Comparison of ENCODE assay signal across 8 cellular contexts in the genomic region with DNA sequence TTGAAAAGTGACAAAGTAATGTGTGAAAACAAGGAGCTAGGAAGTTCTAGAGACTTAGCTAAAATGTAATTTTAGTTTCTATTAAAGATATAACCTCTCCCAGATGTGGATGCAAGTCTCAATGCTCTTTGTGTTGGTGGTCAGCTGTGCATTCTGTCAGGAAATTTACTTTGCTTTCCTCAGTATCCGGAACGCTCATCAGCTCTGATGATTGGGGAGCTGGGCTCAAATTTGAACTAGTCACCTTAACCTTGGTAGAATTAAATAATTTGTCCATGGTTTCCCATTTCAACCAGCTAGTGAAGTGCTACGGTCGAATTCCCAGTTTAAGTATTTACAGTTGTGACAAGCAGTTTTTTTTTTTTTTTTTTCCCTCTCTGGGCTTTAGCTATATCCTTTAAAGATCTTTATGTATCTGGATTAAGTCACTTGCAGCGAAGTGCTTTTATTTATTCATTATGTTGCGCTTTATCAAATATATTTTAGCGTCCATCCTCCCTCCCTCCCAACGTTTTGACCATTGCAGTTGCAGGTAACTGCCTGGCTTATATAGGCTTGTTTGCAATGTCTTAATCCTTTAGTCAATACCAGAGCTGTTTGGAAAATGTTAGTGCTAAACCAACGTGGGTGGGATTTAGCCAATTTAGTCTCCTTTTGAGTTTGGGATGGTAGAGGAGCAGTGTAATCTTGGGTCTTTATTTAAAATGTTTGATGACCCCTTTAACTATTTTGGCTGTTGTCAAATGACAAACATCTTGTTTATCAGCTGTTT. TPM values are rescaled to one million over a fixed set of nuclear protein-coding genes. Genes with fewer than 3 reads are reported as not detected.
DNase-seq lines count a peak whose midpoint lies in the region; ATAC-seq, FAIRE-seq and TF ChIP-seq lines count a peak whose summit lies in the region.

No MANE protein-coding gene starts in this region.

- H2AFZ ChIP-seq in DND-41 (ENCODE audit: low read depth, low read length) (no peak overlapping the region), OCI-LY1 (ENCODE audit: low read length) (no peak overlapping the region)

- peaks cover 54% of the 10 kb centered on the region for H4K20me1 ChIP-seq in DND-41 (ENCODE audit: insufficient read depth, low read length)
- H4K20me1 ChIP-seq in OCI-LY1 (ENCODE audit: insufficient read depth, low read length): no peaks in the 10 kb centered on the region

- H3K27me3 ChIP-seq in DND-41 (ENCODE audit: insufficient read depth, low read length, poor library complexity) (no peaks in the 10 kb centered on the region), OCI-LY1 (ENCODE audit: insufficient read depth, low read length) (no peaks in the 10 kb centered on the region), pancreas (no peaks in the 10 kb centered on the region)

- peak overlapping the region; percentile 99 for H3K4me3 Mint-ChIP-seq in endothelial cell (ENCODE audit: unreplicated experiment)

- H3K4me3 ChIP-seq in DND-41 (ENCODE audit: low read depth in 1 of 2, low read length in 2 of 2) (peak overlapping the region; percentile 51 to 70), OCI-LY1 (ENCODE audit: low read depth, low read length, poor library complexity, severe bottlenecking) (peak overlapping the region; percentile 98), pancreas (peak overlapping the region in 3 of 4 donors; percentile 41 to 61 (median 57))

- no peaks in the 10 kb centered on the region for H3F3A ChIP-seq in OCI-LY1 (ENCODE audit: insufficient read depth, low read length)

- no peaks in the 10 kb centered on the region for H3K36me3 Mint-ChIP-seq in endothelial cell (ENCODE audit: low read depth, unreplicated experiment)

- H3K9me3 ChIP-seq in DND-41 (ENCODE audit: insufficient read depth, low read length, severe bottlenecking): no peaks in the 10 kb centered on the region
- no peaks in the 10 kb centered on the region for H3K9me3 ChIP-seq in OCI-LY1 (ENCODE audit: low read length)
- no peaks in the 10 kb centered on the region for H3K9me3 ChIP-seq in pancreas

- WGBS in pancreas, 2 donors: 0 to 17% methylated on average over 9 of the region's 9 CpGs

- peaks cover 63% of the 10 kb centered on the region for H3K4me1 ChIP-seq in DND-41 (ENCODE audit: insufficient read depth, low read length)
- H3K4me1 ChIP-seq in OCI-LY1 (ENCODE audit: insufficient read depth, low read length, severe bottlenecking): peaks cover 46% of the 10 kb centered on the region
- peaks cover 0 to 10% (median 0%) of the 10 kb centered on the region in 3 donors for H3K4me1 ChIP-seq in pancreas

- H3K4me2 ChIP-seq in DND-41 (ENCODE audit: insufficient read depth, low read length): peak overlapping the region; percentile 92
- H3K4me2 ChIP-seq in OCI-LY1 (ENCODE audit: low read length): peak overlapping the region; percentile 91

- intact Hi-C loops in pancreas (cut with DNase I): no loop called here

- H3K27ac ChIP-seq in DND-41 (ENCODE audit: low read length): peak overlapping the region; percentile 98
- no peak overlapping the region for H3K27ac ChIP-seq in OCI-LY1 (ENCODE audit: low read depth, low read length, poor library complexity, severe bottlenecking)
- H3K27ac ChIP-seq in pancreas: peak overlapping the region in 2 of 4 donors; percentile 90 to 91

- peaks cover 77% of the 10 kb centered on the region for H3K79me2 ChIP-seq in DND-41 (ENCODE audit: insufficient read depth, low read length)
- peaks cover 70% of the 10 kb centered on the region for H3K79me2 ChIP-seq in OCI-LY1 (ENCODE audit: insufficient read depth, low read length)

- DNase-seq in DND-41 (no peak), endothelial cell (ENCODE audit: low spot score) (no peak), pancreas (no peak), inferior parietal cortex (ENCODE audit: extremely low spot score) (no peak), SW 1271 (lab: John Stamatoyannopoulos, UW) (no peak), NCI-H1930 (lab: John Stamatoyannopoulos, UW) (no peak), NCI-H774 (lab: John Stamatoyannopoulos, UW) (no peak)

- no peak for FAIRE-seq in pancreas (lab: Jason Lieb, UNC)

- no peak for ATAC-seq in DND-41 (ENCODE audit: insufficient read depth, low read depth)
- no peak for ATAC-seq in pancreas

- TF ChIP-seq CTCF in DND-41 (IDR thresholded peaks at IDR 0.05; ENCODE audit: borderline replicate concordance, extremely low read depth, low read length, poor library complexity, severe bottlenecking): no peak
- no peak for TF ChIP-seq CTCF in OCI-LY1 (IDR thresholded peaks at IDR 0.05; ENCODE audit: low read length)
- TF ChIP-seq CTCF in endothelial cell (IDR thresholded peaks at IDR 0.05; ENCODE audit: unreplicated experiment): no peak
- no peak for TF ChIP-seq CTCF in pancreas (IDR thresholded peaks at IDR 0.05)

- peak overlapping the region; percentile 95 for H3K27ac Mint-ChIP-seq in endothelial cell (ENCODE audit: unreplicated experiment)

- peaks cover 5% of the 10 kb centered on the region for H3K4me1 Mint-ChIP-seq in endothelial cell (ENCODE audit: unreplicated experiment)

- H3K36me3 ChIP-seq in DND-41 (ENCODE audit: insufficient read depth, low read length) (peaks cover 33% of the 10 kb centered on the region), OCI-LY1 (ENCODE audit: insufficient read depth, low read length) (peaks cover 52% of the 10 kb centered on the region), pancreas (no peaks in the 10 kb centered on the region)

- H3K9me3 Mint-ChIP-seq in endothelial cell (ENCODE audit: unreplicated experiment): no peaks in the 10 kb centered on the region

- peaks cover 3% of the 10 kb centered on the region for H3K27me3 Mint-ChIP-seq in endothelial cell (ENCODE audit: unreplicated experiment)

- H3K9me2 ChIP-seq in OCI-LY1 (ENCODE audit: low read depth, low read length): no peaks in the 10 kb centered on the region

- peak overlapping the region; percentile 81 for H3K9ac ChIP-seq in DND-41 (ENCODE audit: low read depth, low read length)
- peak overlapping the region; percentile 100 for H3K9ac ChIP-seq in OCI-LY1 (ENCODE audit: low read length)

RNA-seq across cellular contexts. Expression of gene OGT, which starts 2.1 kb away (rescaled TPM):
- total RNA-seq in endothelial cell (ENCODE audit: unreplicated experiment) (139 TPM), pancreas (100 to 1,000 TPM in 1 of 6 donors, 10 to 100 TPM in 5; 47.8 to 118 (median 69.4) TPM)
- 10 to 100 TPM; 84.2 to 87.9 TPM for polyA plus RNA-seq in pancreas

RNA-seq across cellular contexts. Expression of gene GCNA, which starts 43.3 kb away (rescaled TPM):
- 3.0 TPM for total RNA-seq in endothelial cell (ENCODE audit: unreplicated experiment)
- total RNA-seq in pancreas: 1 to 10 TPM in 2 of 6 donors, under 1 TPM in 4; 0.63 to 2.0 (median 0.89) TPM
- polyA plus RNA-seq in pancreas: 1 to 10 TPM; 1.5 to 3.1 TPM
